19 cellular contexts compared by ENCODE assay signal in genomic region chr3:143600762-143601161, GRCh38.
A peak's percentile ranks its signal among the peaks of the same experiment; 100 is the strongest.
DNase-seq lines count a peak whose midpoint lies in the region; ATAC-seq and TF ChIP-seq lines count a peak whose summit lies in the region.
"Had no signal": no experiment of that assay in that cellular context is flagged by ENCODE, and none has a peak within 500 bp of the region (broad histone marks: within the 10 kb centered on the region; RNA-seq: fewer than 3 reads in every experiment).

No MANE protein-coding gene starts in this region.

- H3K27ac Mint-ChIP-seq in HFFc6, result peak overlapping the region; percentile 1; the same call in 1 of the 2 replicates
- H3K27ac Mint-ChIP-seq: activated CD4-positive, alpha-beta T cell treated with anti-CD3 and anti-CD28 coated beads for 36 hours; nephron progenitor cell; T-helper 2 cell treated with Interferon-gamma antibody and Interleukin-4, amounts not matched to agents 5 μg/mL and 100 μg/mL, for 36 hours had no signal

- TF ChIP-seq CTCF in HFFc6 (IDR thresholded peaks at IDR 0.05), result no peak

- H3K9me3 Mint-ChIP-seq in HFFc6, result peaks cover 9% of the 10 kb centered on the region
- H3K9me3 Mint-ChIP-seq: nephron progenitor cell; T-helper 2 cell treated with Interferon-gamma antibody and Interleukin-4, amounts not matched to agents 5 μg/mL and 100 μg/mL, for 36 hours had no signal

- no peak overlapping the region for H3K4me3 Mint-ChIP-seq in HFFc6
- H3K4me3 Mint-ChIP-seq: activated CD4-positive, alpha-beta T cell treated with anti-CD3 and anti-CD28 coated beads for 36 hours; nephron progenitor cell; T-helper 2 cell treated with Interferon-gamma antibody and Interleukin-4, amounts not matched to agents 5 μg/mL and 100 μg/mL, for 36 hours had no signal

- peaks cover 17% of the 10 kb centered on the region; the same call in 1 of the 2 replicates for H3K4me1 Mint-ChIP-seq in HFFc6 (ENCODE audit: low read depth)

- H3K36me3 Mint-ChIP-seq in HFFc6 (ENCODE audit: low read depth), result no peaks in the 10 kb centered on the region

- DNase-seq in HFFc6, result no peak
- DNase-seq in SIG-M5 (lab: John Stamatoyannopoulos, UW), result peak; percentile 23
- peak; percentile 22 for DNase-seq in putamen (ENCODE audit: low spot score)
- no peak for DNase-seq in SKM-1 treated with dmso at 0.1 percent for 144 hours (lab: John Stamatoyannopoulos, UW; ENCODE audit: unreplicated experiment)
- no peak for DNase-seq in iPS-NIHi7 (ENCODE audit: extremely low spot score)
- no peak for DNase-seq in epidermal melanocyte (ENCODE audit: insufficient read length, low spot score)
- DNase-seq: activated CD4-positive, alpha-beta T cell treated with anti-CD3 and anti-CD28 coated beads for 36 hours; activated naive CD4-positive, alpha-beta T cell treated with Interleukin-2 at 50 U/mL for 16 hours; aorta; DND-41; erythroblast; head of caudate nucleus; mesendoderm; nephron progenitor cell; SHP77 treated with DMSO at 0.1 percent for 48 hours; stimulated activated naive CD4-positive, alpha-beta T cell; transverse colon had no signal

- no peaks in the 10 kb centered on the region; the same call in 1 of the 2 replicates for H3K27me3 Mint-ChIP-seq in HFFc6 (ENCODE audit: insufficient read depth)
- H3K27me3 Mint-ChIP-seq: activated CD4-positive, alpha-beta T cell treated with anti-CD3 and anti-CD28 coated beads for 36 hours had no signal

- ATAC-seq in esophagus mucosa, result peak; percentile 20
- ATAC-seq: activated CD4-positive, alpha-beta T cell treated with anti-CD3 and anti-CD28 coated beads for 36 hours had no signal

Comparison
In these comparisons a context has a peak if more than half of its experiments do, and no peak if none do; other contexts are left out.
1. DNase-seq: peak in SIG-M5 (single experiment) and putamen (single experiment); none in HFFc6 (single experiment), SKM-1 treated with dmso at 0.1 percent for 144 hours (single experiment), iPS-NIHi7 (single experiment) and epidermal melanocyte (single experiment).